22 cellular contexts compared by ENCODE assay signal in genomic region chr17:81570896-81571453, GRCh38.
"Had no signal": no experiment of that assay in that cellular context is flagged by ENCODE, and none has a peak within 500 bp of the region (broad histone marks: within the 10 kb centered on the region; RNA-seq: fewer than 3 reads in every experiment).

No MANE protein-coding gene starts in this region.

- H3K4me3 ChIP-seq: breast epithelium had no signal

- H3K9me3 ChIP-seq: breast epithelium had no signal

- DNase-seq: activated B cell treated with CpG ODN at 0.5 μM for 24 hours; activated CD4-positive, alpha-beta T cell treated with anti-CD3 and anti-CD28 coated beads for 1 hour; activated CD4-positive, alpha-beta T cell treated with anti-CD3 and anti-CD28 coated beads, Interleukin-2, amount 10 ng/mL, durations not matched to agents 24 days and 14 days; activated CD4-positive, alpha-beta T cell treated with anti-CD3 and anti-CD28 coated beads, Interleukin-2, amount 50 U/mL, for 48 hours; activated CD8-positive, alpha-beta memory T cell treated with anti-CD3 and anti-CD28 coated beads for 24 hours; activated gamma-delta T cell treated with Interleukin-2 at 50 U/mL for 16 hours; activated naive CD4-positive, alpha-beta T cell treated with anti-CD3 and anti-CD28 coated beads, Interleukin-2, amount 10 ng/mL, durations not matched to agents 7 days and 5 days; activated naive CD8-positive, alpha-beta T cell treated with anti-CD3 and anti-CD28 coated beads for 36 hours; activated T-cell treated with anti-CD3 and anti-CD28 coated beads, Interleukin-2, amount 50 U/mL, for 72 hours; caudate nucleus; Kasumi-1; KBM-7; NCI-H1105 treated with DMSO at 0.1 percent for 48 hours; NCI-H146; NCI-H2029; NCI-H2107; NCI-H510A treated with DMSO at 0.1 percent for 48 hours; PC-3; SIG-M5; T-helper 17 cell; T-helper 9 cell had no signal

- H3K27me3 ChIP-seq: breast epithelium had no signal

- ATAC-seq: activated T-cell treated with anti-CD3 and anti-CD28 coated beads, Interleukin-2, amount 50 U/mL, for 72 hours; PC-3; T-helper 17 cell had no signal

- H3K27ac ChIP-seq: breast epithelium had no signal
